ENCODE assay signal across 12 cellular contexts in genomic region chr4:83558693-83559092, GRCh38. TPM values are rescaled to one million over a fixed set of nuclear protein-coding genes. Genes with fewer than 3 reads are reported as not detected.
A peak's percentile ranks its signal among the peaks of the same experiment; 100 is the strongest.
DNase-seq lines count a peak whose midpoint lies in the region; ATAC-seq and TF ChIP-seq lines count a peak whose summit lies in the region.
"Had no signal": no experiment of that assay in that cellular context is flagged by ENCODE, and none has a peak within 500 bp of the region (broad histone marks: within the 10 kb centered on the region; RNA-seq: fewer than 3 reads in every experiment).

No MANE protein-coding gene starts in this region.

- no peak overlapping the region for H3K4me3 ChIP-seq in PC-3 (ENCODE audit: low read length)
- no peak overlapping the region for H3K4me3 ChIP-seq in spleen
- H3K4me3 ChIP-seq: adrenal gland, skin epidermis had no signal

- H3K79me2 ChIP-seq in PC-3 (ENCODE audit: low read length): peaks cover 91% of the 10 kb centered on the region

- CTCF ChIA-PET in PC-3 (lab: Charles Lee): no interaction called here

- ATAC-seq in GM19351 (IDR thresholded peaks at IDR 0.05; ENCODE audit: unreplicated experiment): peak; percentile 50
- 0 out of 2 replicates have a peak, but pooled peaks have one; percentile 19 for ATAC-seq in PC-3
- no peak for ATAC-seq in HG03108 (IDR thresholded peaks at IDR 0.05; ENCODE audit: unreplicated experiment)
- no peak for ATAC-seq in HG02642 (IDR thresholded peaks at IDR 0.05; ENCODE audit: poor library complexity, unreplicated experiment)

- peak overlapping the region; percentile 0 for H3K4me3 Mint-ChIP-seq in dendritic cell treated with granulocyte-macrophage colony-stimulating factor and Interleukin-4, amounts not matched to agents 40 ng/mL and 50 ng/mL, for 4 days

- no peak overlapping the region for H2AFZ ChIP-seq in PC-3 (ENCODE audit: low read length)

- H3K4me1 Mint-ChIP-seq in dendritic cell treated with granulocyte-macrophage colony-stimulating factor and Interleukin-4, amounts not matched to agents 40 ng/mL and 50 ng/mL, for 4 days (ENCODE audit: low read depth): peaks cover 77% of the 10 kb centered on the region

- no peak for TF ChIP-seq CTCF in PC-3 (conservative IDR thresholded peaks at IDR 0.05; ENCODE audit: low read depth, low read length)
- TF ChIP-seq CTCF in spleen (IDR thresholded peaks at IDR 0.05 in 8 of 11, conservative IDR thresholded peaks at IDR 0.05 in 3 of 11): no peak

- intact Hi-C loops in PC-3 (cut with micrococcal nuclease): no loop called here
- intact Hi-C loops in dendritic cell treated with granulocyte-macrophage colony-stimulating factor and Interleukin-4, amounts not matched to agents 40 ng/mL and 50 ng/mL, for 4 days (cut with micrococcal nuclease): no loop called here
- intact Hi-C loops in spleen (cut with DNase I; ENCODE audit: low total_unique reads): no loop called here

- H3K27ac Mint-ChIP-seq in dendritic cell treated with granulocyte-macrophage colony-stimulating factor and Interleukin-4, amounts not matched to agents 40 ng/mL and 50 ng/mL, for 4 days: peak overlapping the region; percentile 88

- H3K27ac ChIP-seq in PC-3 (ENCODE audit: low read length) (peak overlapping the region; percentile 13; the same call in 1 of the 2 replicates), spleen (peak overlapping the region in 1 of 8 donors; percentile 36)
- H3K27ac ChIP-seq: adrenal gland had no signal

- H3K9me3 ChIP-seq in PC-3 (ENCODE audit: low read length) (no peaks in the 10 kb centered on the region), spleen (no peaks in the 10 kb centered on the region)
- H3K9me3 ChIP-seq: adrenal gland, BE2C had no signal

- no peak for TF ChIP-seq POLR2A in spleen (IDR thresholded peaks at IDR 0.05)

- H3K4me2 ChIP-seq in PC-3 (ENCODE audit: low read length): no peak overlapping the region

- no peaks in the 10 kb centered on the region for H3K36me3 Mint-ChIP-seq in dendritic cell treated with granulocyte-macrophage colony-stimulating factor and Interleukin-4, amounts not matched to agents 40 ng/mL and 50 ng/mL, for 4 days (ENCODE audit: low read depth)

- H3K9me3 Mint-ChIP-seq in dendritic cell treated with granulocyte-macrophage colony-stimulating factor and Interleukin-4, amounts not matched to agents 40 ng/mL and 50 ng/mL, for 4 days: no peaks in the 10 kb centered on the region

- WGBS in spleen, 5 donors: 0 to 63% (median 22%) methylated on average over 1 of the region's 1 CpG

- BruUV-seq in PC-3 (replicated peaks; lab: Mats Ljungman, UMichigan): no TSS peak

- H3K36me3 ChIP-seq in PC-3 (ENCODE audit: low read depth, low read length) (peaks cover 2% of the 10 kb centered on the region; the same call in 1 of the 2 replicates), spleen (no peaks in the 10 kb centered on the region)
- H3K36me3 ChIP-seq: adrenal gland, BE2C had no signal

- no peaks in the 10 kb centered on the region for H3K27me3 ChIP-seq in PC-3 (ENCODE audit: low read length)
- H3K27me3 ChIP-seq in spleen (replicated peaks in 1 of 7): no peaks in the 10 kb centered on the region
- H3K27me3 ChIP-seq: adrenal gland, BE2C had no signal

- no peaks in the 10 kb centered on the region for H3F3A ChIP-seq in PC-3 (ENCODE audit: low read length, unreplicated experiment)

- POLR2A ChIA-PET in PC-3 (lab: Charles Lee; ENCODE audit: unreplicated experiment): interaction anchor here (0.6 kb wide), 1 partner anchor 1037 kb away, joined by 4 read pairs; no protein-coding TSS in a partner anchor

- no peaks in the 10 kb centered on the region for H4K20me1 ChIP-seq in PC-3 (ENCODE audit: low read length)

- H3K9me2 ChIP-seq in PC-3 (replicated peaks; ENCODE audit: low read length): no peaks in the 10 kb centered on the region

- DNase-seq in A172 (ENCODE audit: low spot score) (peak; percentile 21), PC-3 (peak; percentile 9), spleen (no peak), NCI-H1417 treated with DMSO at 0.1 percent for 48 hours (lab: John Stamatoyannopoulos, UW) (no peak)
- DNase-seq: adrenal gland, BE2C, NCI-H1930 had no signal

- no peak overlapping the region for H3K9ac ChIP-seq in PC-3 (ENCODE audit: low read length)

- H3K4me1 ChIP-seq in PC-3 (ENCODE audit: insufficient read depth, low read length) (peaks cover 37% of the 10 kb centered on the region), spleen (peaks cover 0 to 21% (median 2%) of the 10 kb centered on the region in 6 donors)
- H3K4me1 ChIP-seq: adrenal gland had no signal

- H3K27me3 Mint-ChIP-seq in dendritic cell treated with granulocyte-macrophage colony-stimulating factor and Interleukin-4, amounts not matched to agents 40 ng/mL and 50 ng/mL, for 4 days: no peaks in the 10 kb centered on the region

RNA-seq across cellular contexts. Expression of gene GPAT3, which starts 22.8 kb away (rescaled TPM):
- total RNA-seq in A172 (2014; rRNA removed; shearing (Covaris generic)): 7.8 and 9.9 TPM in 2 replicates
- total RNA-seq in PC-3 (2014; rRNA removed) (22.5 and 34.2 TPM in 2 replicates), spleen (10 to 100 TPM in 3 of 7 donors, 1 to 10 TPM in 4; 7.5 to 29.1 (median 9.8) TPM)
- polyA plus RNA-seq in spleen: 1 to 10 TPM in 2 of 3 donors, under 1 TPM in 1; 0.70 to 1.4 (median 1.1) TPM

Comparison
In these comparisons a context has a peak if more than half of its experiments do, and no peak if none do; other contexts are left out.
1. DNase-seq: peak in A172 (single experiment) and PC-3 (single experiment); none in spleen (single experiment) and NCI-H1417 treated with DMSO at 0.1 percent for 48 hours (single experiment).
2. ATAC-seq: peak in GM19351 (single experiment) and PC-3 (single experiment); none in HG03108 (single experiment) and HG02642 (single experiment).